Comparison of ENCODE assay signal across 17 cellular contexts in genomic region chr5:131460867-131461572, GRCh38.
A peak's percentile ranks its signal among the peaks of the same experiment; 100 is the strongest.
DNase-seq lines count a peak whose midpoint lies in the region; ATAC-seq and TF ChIP-seq lines count a peak whose summit lies in the region.
"Had no signal": no experiment of that assay in that cellular context is flagged by ENCODE, and none has a peak within 500 bp of the region (broad histone marks: within the 10 kb centered on the region; RNA-seq: fewer than 3 reads in every experiment).

No MANE protein-coding gene starts in this region.

- peak overlapping the region in 1 of 3 donors; percentile 54 for H3K4me3 Mint-ChIP-seq in T-cell
- H3K4me3 Mint-ChIP-seq: mesothelial cell of epicardium had no signal

- POLR2A ChIA-PET in T-cell (lab: Charles Lee), result interaction anchor here (0.5 to 0.6 kb wide), 4 partner anchors 9 to 1922 kb away, joined by 3 to 7 read pairs (median 5); no protein-coding TSS in a partner anchor

- CTCF ChIA-PET in T-cell (lab: Charles Lee), result no interaction called here

- in situ Hi-C loops in G401 (cut with HindIII; ENCODE audit: low sequenced_read_pairs), result no loop called here

- peak overlapping the region; percentile 60 to 91 for H3K27ac Mint-ChIP-seq in T-cell
- H3K27ac Mint-ChIP-seq: mesothelial cell of epicardium had no signal

- no peaks in the 10 kb centered on the region for H3K9me3 Mint-ChIP-seq in T-cell
- H3K9me3 Mint-ChIP-seq: mesothelial cell of epicardium had no signal

- ATAC-seq in T-cell (replicated peaks in 1 of 4), result no peak
- no peak for ATAC-seq in GM21360 (IDR thresholded peaks at IDR 0.05; ENCODE audit: unreplicated experiment)
- no peak for ATAC-seq in HG03460 (IDR thresholded peaks at IDR 0.05; ENCODE audit: unreplicated experiment)
- ATAC-seq in GM21423 (IDR thresholded peaks at IDR 0.05; ENCODE audit: unreplicated experiment), result no peak

- DNase-seq in NCI-H1436 (lab: John Stamatoyannopoulos, UW), result peak; percentile 0
- DNase-seq in NCI-H1436 treated with DMSO at 0.1 percent for 48 hours (lab: John Stamatoyannopoulos, UW), result no peak
- DNase-seq in G401 (ENCODE audit: low spot score), result peak; percentile 42
- no peak for DNase-seq in T-cell
- peak; percentile 5 to 28 for DNase-seq in erythroblast (lab: John Stamatoyannopoulos, UW)
- DNase-seq: activated CD4-positive, alpha-beta T cell treated with anti-CD3 and anti-CD28 coated beads for 1 hour; effector CD8-positive, alpha-beta T cell; foreskin melanocyte; NCI-H510A treated with DMSO at 0.1 percent for 48 hours; occipital lobe; Peyer's patch; stimulated activated naive CD4-positive, alpha-beta T cell treated with Interleukin-2 at 50 U/mL for 16 hours; T-helper 2 cell had no signal

- H3K36me3 Mint-ChIP-seq in T-cell, result peaks cover 54% of the 10 kb centered on the region

- peaks cover 52 to 63% (median 52%) of the 10 kb centered on the region in 3 donors for H3K4me1 Mint-ChIP-seq in T-cell

- TF ChIP-seq POLR2A in erythroblast (IDR thresholded peaks at IDR 0.05; ENCODE audit: low read length), result no peak

- H3K27me3 Mint-ChIP-seq in T-cell, result no peaks in the 10 kb centered on the region

Comparison
In these comparisons a context has a peak if more than half of its experiments do, and no peak if none do; other contexts are left out.
1. DNase-seq: peak in NCI-H1436 (single experiment), G401 (single experiment) and erythroblast (2 of 2); none in NCI-H1436 treated with DMSO at 0.1 percent for 48 hours (single experiment) and T-cell (0 of 34).